In genomic region chr15:59532770-59533379, GRCh38 we compare ENCODE assay signal across 1 cellular context.
TF ChIP-seq lines count a peak whose summit lies in the region.

No MANE protein-coding gene starts in this region.

TF ChIP-seq in H1, 55 proteins besides CTCF, POLR2A, EP300 and RAD21 (continued from another document):
- TF ChIP-seq, protein P1, sequence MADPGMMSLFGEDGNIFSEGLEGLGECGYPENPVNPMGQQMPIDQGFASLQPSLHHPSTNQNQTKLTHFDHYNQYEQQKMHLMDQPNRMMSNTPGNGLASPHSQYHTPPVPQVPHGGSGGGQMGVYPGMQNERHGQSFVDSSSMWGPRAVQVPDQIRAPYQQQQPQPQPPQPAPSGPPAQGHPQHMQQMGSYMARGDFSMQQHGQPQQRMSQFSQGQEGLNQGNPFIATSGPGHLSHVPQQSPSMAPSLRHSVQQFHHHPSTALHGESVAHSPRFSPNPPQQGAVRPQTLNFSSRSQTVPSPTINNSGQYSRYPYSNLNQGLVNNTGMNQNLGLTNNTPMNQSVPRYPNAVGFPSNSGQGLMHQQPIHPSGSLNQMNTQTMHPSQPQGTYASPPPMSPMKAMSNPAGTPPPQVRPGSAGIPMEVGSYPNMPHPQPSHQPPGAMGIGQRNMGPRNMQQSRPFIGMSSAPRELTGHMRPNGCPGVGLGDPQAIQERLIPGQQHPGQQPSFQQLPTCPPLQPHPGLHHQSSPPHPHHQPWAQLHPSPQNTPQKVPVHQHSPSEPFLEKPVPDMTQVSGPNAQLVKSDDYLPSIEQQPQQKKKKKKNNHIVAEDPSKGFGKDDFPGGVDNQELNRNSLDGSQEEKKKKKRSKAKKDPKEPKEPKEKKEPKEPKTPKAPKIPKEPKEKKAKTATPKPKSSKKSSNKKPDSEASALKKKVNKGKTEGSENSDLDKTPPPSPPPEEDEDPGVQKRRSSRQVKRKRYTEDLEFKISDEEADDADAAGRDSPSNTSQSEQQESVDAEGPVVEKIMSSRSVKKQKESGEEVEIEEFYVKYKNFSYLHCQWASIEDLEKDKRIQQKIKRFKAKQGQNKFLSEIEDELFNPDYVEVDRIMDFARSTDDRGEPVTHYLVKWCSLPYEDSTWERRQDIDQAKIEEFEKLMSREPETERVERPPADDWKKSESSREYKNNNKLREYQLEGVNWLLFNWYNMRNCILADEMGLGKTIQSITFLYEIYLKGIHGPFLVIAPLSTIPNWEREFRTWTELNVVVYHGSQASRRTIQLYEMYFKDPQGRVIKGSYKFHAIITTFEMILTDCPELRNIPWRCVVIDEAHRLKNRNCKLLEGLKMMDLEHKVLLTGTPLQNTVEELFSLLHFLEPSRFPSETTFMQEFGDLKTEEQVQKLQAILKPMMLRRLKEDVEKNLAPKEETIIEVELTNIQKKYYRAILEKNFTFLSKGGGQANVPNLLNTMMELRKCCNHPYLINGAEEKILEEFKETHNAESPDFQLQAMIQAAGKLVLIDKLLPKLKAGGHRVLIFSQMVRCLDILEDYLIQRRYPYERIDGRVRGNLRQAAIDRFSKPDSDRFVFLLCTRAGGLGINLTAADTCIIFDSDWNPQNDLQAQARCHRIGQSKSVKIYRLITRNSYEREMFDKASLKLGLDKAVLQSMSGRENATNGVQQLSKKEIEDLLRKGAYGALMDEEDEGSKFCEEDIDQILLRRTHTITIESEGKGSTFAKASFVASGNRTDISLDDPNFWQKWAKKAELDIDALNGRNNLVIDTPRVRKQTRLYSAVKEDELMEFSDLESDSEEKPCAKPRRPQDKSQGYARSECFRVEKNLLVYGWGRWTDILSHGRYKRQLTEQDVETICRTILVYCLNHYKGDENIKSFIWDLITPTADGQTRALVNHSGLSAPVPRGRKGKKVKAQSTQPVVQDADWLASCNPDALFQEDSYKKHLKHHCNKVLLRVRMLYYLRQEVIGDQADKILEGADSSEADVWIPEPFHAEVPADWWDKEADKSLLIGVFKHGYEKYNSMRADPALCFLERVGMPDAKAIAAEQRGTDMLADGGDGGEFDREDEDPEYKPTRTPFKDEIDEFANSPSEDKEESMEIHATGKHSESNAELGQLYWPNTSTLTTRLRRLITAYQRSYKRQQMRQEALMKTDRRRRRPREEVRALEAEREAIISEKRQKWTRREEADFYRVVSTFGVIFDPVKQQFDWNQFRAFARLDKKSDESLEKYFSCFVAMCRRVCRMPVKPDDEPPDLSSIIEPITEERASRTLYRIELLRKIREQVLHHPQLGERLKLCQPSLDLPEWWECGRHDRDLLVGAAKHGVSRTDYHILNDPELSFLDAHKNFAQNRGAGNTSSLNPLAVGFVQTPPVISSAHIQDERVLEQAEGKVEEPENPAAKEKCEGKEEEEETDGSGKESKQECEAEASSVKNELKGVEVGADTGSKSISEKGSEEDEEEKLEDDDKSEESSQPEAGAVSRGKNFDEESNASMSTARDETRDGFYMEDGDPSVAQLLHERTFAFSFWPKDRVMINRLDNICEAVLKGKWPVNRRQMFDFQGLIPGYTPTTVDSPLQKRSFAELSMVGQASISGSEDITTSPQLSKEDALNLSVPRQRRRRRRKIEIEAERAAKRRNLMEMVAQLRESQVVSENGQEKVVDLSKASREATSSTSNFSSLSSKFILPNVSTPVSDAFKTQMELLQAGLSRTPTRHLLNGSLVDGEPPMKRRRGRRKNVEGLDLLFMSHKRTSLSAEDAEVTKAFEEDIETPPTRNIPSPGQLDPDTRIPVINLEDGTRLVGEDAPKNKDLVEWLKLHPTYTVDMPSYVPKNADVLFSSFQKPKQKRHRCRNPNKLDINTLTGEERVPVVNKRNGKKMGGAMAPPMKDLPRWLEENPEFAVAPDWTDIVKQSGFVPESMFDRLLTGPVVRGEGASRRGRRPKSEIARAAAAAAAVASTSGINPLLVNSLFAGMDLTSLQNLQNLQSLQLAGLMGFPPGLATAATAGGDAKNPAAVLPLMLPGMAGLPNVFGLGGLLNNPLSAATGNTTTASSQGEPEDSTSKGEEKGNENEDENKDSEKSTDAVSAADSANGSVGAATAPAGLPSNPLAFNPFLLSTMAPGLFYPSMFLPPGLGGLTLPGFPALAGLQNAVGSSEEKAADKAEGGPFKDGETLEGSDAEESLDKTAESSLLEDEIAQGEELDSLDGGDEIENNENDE (IDR thresholded peaks at IDR 0.05; ENCODE audit: insufficient replicate concordance, low read length): no peak
- TF ChIP-seq CHD2 (IDR thresholded peaks at IDR 0.05; ENCODE audit: low read length) (no peak), BACH1 (IDR thresholded peaks at IDR 0.05; ENCODE audit: low read length) (no peak), CHD1 (IDR thresholded peaks at IDR 0.05; ENCODE audit: low read depth, low read length) (no peak)
TF ChIP-seq in H1: peak in this region for 0.
